Comparison of ENCODE assay signal across 8 cellular contexts in genomic region chr14:93976477-93977057, GRCh38. TPM values are rescaled to one million over a fixed set of nuclear protein-coding genes. Genes with fewer than 3 reads are reported as not detected.
DNase-seq lines count a peak whose midpoint lies in the region; ATAC-seq and TF ChIP-seq lines count a peak whose summit lies in the region.

ASB2 (minus strand) TSS chr14:93976570; CDS start chr14:93964539, 12,031 bp downstream.

- H3K27ac Mint-ChIP-seq in HFFc6, result no peak within 1 kb of the TSS

- intact Hi-C loops in T-helper 1 cell treated with Interleukin-12 subunit alpha and Interleukin-12 subunit beta and Interleukin-4 antibody, amounts not matched to agents 30 ng/mL and 1 ng/mL, for 36 hours (cut with micrococcal nuclease), result loop anchor here (1.0 kb wide), 5 partner anchors 13 to 105 kb away; partner anchors contain the start of genes DDX24 and IFI27L1

- H3K9me3 Mint-ChIP-seq in HFFc6, result no peaks in the 10 kb centered on the region

- peak within 1 kb of the TSS; percentile 22 for H3K27ac ChIP-seq in layer of hippocampus (ENCODE audit: low read depth, low read length)

- peaks cover 21% of the 10 kb centered on the region for H3K4me1 Mint-ChIP-seq in HFFc6 (ENCODE audit: low read depth)

- H3K27me3 ChIP-seq in layer of hippocampus (ENCODE audit: control insufficient read depth, insufficient read depth, low read length), result peaks cover 2% of the 10 kb centered on the region

- no peaks in the 10 kb centered on the region for H3K36me3 Mint-ChIP-seq in HFFc6 (ENCODE audit: low read depth)

- H3K27me3 Mint-ChIP-seq in HFFc6 (ENCODE audit: insufficient read depth), result peaks cover 12% of the 10 kb centered on the region

- DNase-seq in HFFc6 (no peak), DMS 273 (lab: John Stamatoyannopoulos, UW; ENCODE audit: unreplicated experiment) (no peak), cerebellar nuclear complex (lab: John Stamatoyannopoulos, UW) (no peak)
- no peak for DNase-seq in activated CD4-positive, CD25-positive, alpha-beta regulatory T cell (lab: John Stamatoyannopoulos, UW)

- TF ChIP-seq CTCF in HFFc6 (IDR thresholded peaks at IDR 0.05), result no peak

- H3K4me3 Mint-ChIP-seq in HFFc6, result peak within 1 kb of the TSS; percentile 1; the same call in 1 of the 2 replicates

- ATAC-seq in GM18517 (IDR thresholded peaks at IDR 0.05; ENCODE audit: unreplicated experiment) (peak; percentile 7), HG03442 (IDR thresholded peaks at IDR 0.05; ENCODE audit: unreplicated experiment) (no peak)

RNA-seq across cellular contexts. Expression of gene ASB2, which starts in this region (rescaled TPM):
- not detected for total RNA-seq in HFFc6 (2021; fragmentation: NEBNext Ultra II Directional; extraction: Animal tissue kit (Norgen Biotek cat#: 25700))
- total RNA-seq in T-helper 1 cell treated with Interleukin-12 subunit alpha and Interleukin-12 subunit beta and Interleukin-4 antibody, amounts not matched to agents 30 ng/mL and 1 ng/mL, for 36 hours, result 62.2 and 66.6 TPM in 2 replicates

Comparison
In these comparisons a context has a peak if more than half of its experiments do, and no peak if none do; other contexts are left out.
1. RNA of gene ASB2 (total RNA-seq): 62.2 to 66.6 TPM in T-helper 1 cell treated with Interleukin-12 subunit alpha and Interleukin-12 subunit beta and Interleukin-4 antibody, amounts not matched to agents 30 ng/mL and 1 ng/mL, for 36 hours; not detected in HFFc6; every median in the first group is over 10 times any median in the second.